Comparison of ENCODE assay signal across 16 cellular contexts in the genomic region with DNA sequence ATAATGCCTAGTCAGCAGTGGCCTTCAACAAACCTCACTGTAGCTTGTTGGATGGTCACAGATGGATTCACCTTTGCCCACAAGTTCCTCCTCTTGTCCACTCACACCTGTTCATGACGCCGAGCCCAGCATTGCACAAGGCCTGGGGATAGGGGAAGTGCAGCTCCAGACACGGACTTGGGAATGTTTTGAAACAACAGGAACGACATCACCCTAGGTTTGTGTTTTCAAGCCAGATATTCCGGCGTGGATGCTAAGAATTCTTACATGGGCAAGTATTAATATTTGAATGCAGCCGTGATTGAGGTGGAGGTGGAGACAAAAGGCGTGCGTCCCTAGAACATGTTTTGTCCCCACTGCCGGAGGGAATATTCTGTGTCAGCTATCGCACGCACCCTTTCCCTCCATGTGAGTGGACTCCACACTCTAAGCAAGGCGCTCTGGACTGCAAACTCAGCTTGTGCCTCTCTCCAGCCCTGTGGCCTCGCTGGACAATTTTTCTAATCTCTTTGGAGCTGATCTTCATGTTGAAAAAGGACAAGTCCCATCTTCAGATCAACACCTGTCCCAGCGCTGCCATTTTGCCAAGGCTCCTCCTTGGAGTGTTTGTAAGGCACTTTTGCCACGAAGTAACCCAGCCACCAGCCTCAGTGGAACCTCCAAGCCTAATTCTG. TPM values are rescaled to one million over a fixed set of nuclear protein-coding genes. Genes with fewer than 3 reads are reported as not detected.
DNase-seq lines count a peak whose midpoint lies in the region; ATAC-seq and TF ChIP-seq lines count a peak whose summit lies in the region.
"Had no signal": no experiment of that assay in that cellular context is flagged by ENCODE, and none has a peak within 500 bp of the region (broad histone marks: within the 10 kb centered on the region; RNA-seq: fewer than 3 reads in every experiment).

No MANE protein-coding gene starts in this region.

- H3K27ac ChIP-seq in esophagus muscularis mucosa (replicated peaks in 1 of 4): no peak overlapping the region

- H3K27me3 ChIP-seq in esophagus muscularis mucosa: no peaks in the 10 kb centered on the region
- H3K27me3 ChIP-seq: stomach had no signal

- H3K9me3 Mint-ChIP-seq in stimulated activated naive CD8-positive, alpha-beta T cell treated with anti-CD3 and anti-CD28 coated beads, Interleukin-15, Interleukin-2, amounts not matched to agents 100 ng/mL and 50 ng/mL, for 24 hours: no peaks in the 10 kb centered on the region
- H3K9me3 Mint-ChIP-seq in stimulated activated naive CD8-positive, alpha-beta T cell treated with anti-CD3 and anti-CD28 coated beads, Interleukin-15, amount 100 ng/mL, for 72 hours: no peaks in the 10 kb centered on the region
- H3K9me3 Mint-ChIP-seq in activated CD8-positive, alpha-beta T cell treated with anti-CD3 and anti-CD28 coated beads for 36 hours: no peaks in the 10 kb centered on the region
- H3K9me3 Mint-ChIP-seq in memory B cell: no peaks in the 10 kb centered on the region
- no peaks in the 10 kb centered on the region for H3K9me3 Mint-ChIP-seq in type B pancreatic cell
- H3K9me3 Mint-ChIP-seq: central memory CD8-positive, alpha-beta T cell had no signal

- H3K4me3 Mint-ChIP-seq in stimulated activated naive CD8-positive, alpha-beta T cell treated with anti-CD3 and anti-CD28 coated beads, Interleukin-15, Interleukin-2, amounts not matched to agents 100 ng/mL and 50 ng/mL, for 24 hours: peak overlapping the region; percentile 33
- no peak overlapping the region for H3K4me3 Mint-ChIP-seq in stimulated activated naive CD8-positive, alpha-beta T cell treated with anti-CD3 and anti-CD28 coated beads, Interleukin-15, amount 100 ng/mL, for 72 hours
- peak overlapping the region; percentile 13 for H3K4me3 Mint-ChIP-seq in activated CD8-positive, alpha-beta T cell treated with anti-CD3 and anti-CD28 coated beads for 36 hours
- H3K4me3 Mint-ChIP-seq in memory B cell: peak overlapping the region; percentile 14
- peak overlapping the region; percentile 63 for H3K4me3 Mint-ChIP-seq in type B pancreatic cell
- H3K4me3 Mint-ChIP-seq: central memory CD8-positive, alpha-beta T cell had no signal

- no peak for DNase-seq in stimulated activated naive CD8-positive, alpha-beta T cell treated with anti-CD3 and anti-CD28 coated beads, Interleukin-15, amount 100 ng/mL, for 72 hours
- DNase-seq in activated CD8-positive, alpha-beta T cell treated with anti-CD3 and anti-CD28 coated beads for 36 hours: no peak
- DNase-seq in memory B cell (ENCODE audit: low spot score in 2 of 2) (no peak), type B pancreatic cell (ENCODE audit: extremely low spot score, unreplicated experiment) (no peak), esophagus muscularis mucosa (ENCODE audit: extremely low spot score) (no peak)
- DNase-seq: activated gamma-delta T cell treated with Interleukin-2 at 50 U/mL for 16 hours; mesendoderm; NCI-H1092 treated with DMSO at 0.1 percent for 48 hours; NCI-H526; stimulated activated CD4-positive, alpha-beta T cell treated with anti-CD3 and anti-CD28 coated beads, Interleukin-4, amount 100 ng/mL, for 1 hour; stomach had no signal

- peak overlapping the region; percentile 29 for H3K27ac Mint-ChIP-seq in stimulated activated naive CD8-positive, alpha-beta T cell treated with anti-CD3 and anti-CD28 coated beads, Interleukin-15, Interleukin-2, amounts not matched to agents 100 ng/mL and 50 ng/mL, for 24 hours
- no peak overlapping the region for H3K27ac Mint-ChIP-seq in stimulated activated naive CD8-positive, alpha-beta T cell treated with anti-CD3 and anti-CD28 coated beads, Interleukin-15, amount 100 ng/mL, for 72 hours
- H3K27ac Mint-ChIP-seq in activated CD8-positive, alpha-beta T cell treated with anti-CD3 and anti-CD28 coated beads for 36 hours: peak overlapping the region; percentile 11
- H3K27ac Mint-ChIP-seq in memory B cell: no peak overlapping the region
- peak overlapping the region; percentile 88 for H3K27ac Mint-ChIP-seq in type B pancreatic cell

- TF ChIP-seq EP300 in esophagus muscularis mucosa (IDR thresholded peaks at IDR 0.05): no peak

- peaks cover 0 to 10% (median 2%) of the 10 kb centered on the region in 4 donors for H3K36me3 ChIP-seq in esophagus muscularis mucosa

- no peak for TF ChIP-seq POLR2A in esophagus muscularis mucosa (IDR thresholded peaks at IDR 0.05; ENCODE audit: low read depth)

- ATAC-seq in stimulated activated naive CD8-positive, alpha-beta T cell treated with anti-CD3 and anti-CD28 coated beads, Interleukin-15, amount 100 ng/mL, for 72 hours: no peak
- ATAC-seq in activated CD8-positive, alpha-beta T cell treated with anti-CD3 and anti-CD28 coated beads for 36 hours: no peak
- ATAC-seq in memory B cell (ENCODE audit: low read depth) (no peak), HG03565 (IDR thresholded peaks at IDR 0.05; ENCODE audit: unreplicated experiment) (no peak), GM18511 (IDR thresholded peaks at IDR 0.05; ENCODE audit: unreplicated experiment) (no peak)

- H3K36me3 Mint-ChIP-seq in stimulated activated naive CD8-positive, alpha-beta T cell treated with anti-CD3 and anti-CD28 coated beads, Interleukin-15, Interleukin-2, amounts not matched to agents 100 ng/mL and 50 ng/mL, for 24 hours (ENCODE audit: low read depth): peaks cover 16% of the 10 kb centered on the region
- H3K36me3 Mint-ChIP-seq in activated CD8-positive, alpha-beta T cell treated with anti-CD3 and anti-CD28 coated beads for 36 hours (ENCODE audit: low read depth): peaks cover 19% of the 10 kb centered on the region
- H3K36me3 Mint-ChIP-seq in memory B cell: peaks cover 3% of the 10 kb centered on the region
- peaks cover 14% of the 10 kb centered on the region for H3K36me3 Mint-ChIP-seq in type B pancreatic cell

- H3K4me1 Mint-ChIP-seq in stimulated activated naive CD8-positive, alpha-beta T cell treated with anti-CD3 and anti-CD28 coated beads, Interleukin-15, Interleukin-2, amounts not matched to agents 100 ng/mL and 50 ng/mL, for 24 hours (ENCODE audit: low read depth): peaks cover 44% of the 10 kb centered on the region
- peaks cover 70% of the 10 kb centered on the region for H3K4me1 Mint-ChIP-seq in stimulated activated naive CD8-positive, alpha-beta T cell treated with anti-CD3 and anti-CD28 coated beads, Interleukin-15, amount 100 ng/mL, for 72 hours
- H3K4me1 Mint-ChIP-seq in activated CD8-positive, alpha-beta T cell treated with anti-CD3 and anti-CD28 coated beads for 36 hours (ENCODE audit: low read depth): peaks cover 40% of the 10 kb centered on the region
- H3K4me1 Mint-ChIP-seq in memory B cell: peaks cover 24% of the 10 kb centered on the region
- peaks cover 34% of the 10 kb centered on the region for H3K4me1 Mint-ChIP-seq in type B pancreatic cell (ENCODE audit: unreplicated experiment)

- no peaks in the 10 kb centered on the region for H3K9me3 ChIP-seq in esophagus muscularis mucosa
- H3K9me3 ChIP-seq: stomach had no signal

- WGBS in esophagus muscularis mucosa: 88% methylated on average over 16 of the region's 16 CpGs

- intact Hi-C loops in activated CD8-positive, alpha-beta T cell treated with anti-CD3 and anti-CD28 coated beads for 36 hours (cut with micrococcal nuclease): no loop called here
- intact Hi-C loops in esophagus muscularis mucosa (cut with DNase I): no loop called here

- no peak for TF ChIP-seq CTCF in activated CD8-positive, alpha-beta T cell treated with anti-CD3 and anti-CD28 coated beads for 36 hours (IDR thresholded peaks at IDR 0.05)
- TF ChIP-seq CTCF in type B pancreatic cell (conservative IDR thresholded peaks at IDR 0.05) (no peak), esophagus muscularis mucosa (IDR thresholded peaks at IDR 0.05) (no peak)

- H3K4me1 ChIP-seq in esophagus muscularis mucosa: peaks cover 34 to 38% (median 36%) of the 10 kb centered on the region in 4 donors

- no peaks in the 10 kb centered on the region for H3K27me3 Mint-ChIP-seq in stimulated activated naive CD8-positive, alpha-beta T cell treated with anti-CD3 and anti-CD28 coated beads, Interleukin-15, Interleukin-2, amounts not matched to agents 100 ng/mL and 50 ng/mL, for 24 hours
- no peaks in the 10 kb centered on the region for H3K27me3 Mint-ChIP-seq in stimulated activated naive CD8-positive, alpha-beta T cell treated with anti-CD3 and anti-CD28 coated beads, Interleukin-15, amount 100 ng/mL, for 72 hours
- H3K27me3 Mint-ChIP-seq in activated CD8-positive, alpha-beta T cell treated with anti-CD3 and anti-CD28 coated beads for 36 hours: no peaks in the 10 kb centered on the region
- H3K27me3 Mint-ChIP-seq in memory B cell: peaks cover 4% of the 10 kb centered on the region
- no peaks in the 10 kb centered on the region for H3K27me3 Mint-ChIP-seq in type B pancreatic cell

- CTCF ChIA-PET in activated CD8-positive, alpha-beta T cell treated with anti-CD3 and anti-CD28 coated beads for 36 hours (lab: Charles Lee): interaction anchor here (0.9 to 1.9 kb wide), 8 partner anchors 7 to 170 kb away, joined by 3 to 12 read pairs (median 4); no protein-coding TSS in a partner anchor

- POLR2A ChIA-PET in activated CD8-positive, alpha-beta T cell treated with anti-CD3 and anti-CD28 coated beads for 36 hours (lab: Charles Lee): interaction anchor here (1.0 to 1.4 kb wide), 2 partner anchors 75 to 81 kb away, joined by 3 read pairs; no protein-coding TSS in a partner anchor

- H3K4me3 ChIP-seq in esophagus muscularis mucosa: no peak overlapping the region

RNA-seq across cellular contexts. Expression of gene BANP, which starts 2.0 kb away (rescaled TPM):
- 10 to 100 TPM; 32.1 to 36.1 TPM for total RNA-seq in activated CD8-positive, alpha-beta T cell treated with anti-CD3 and anti-CD28 coated beads for 36 hours
- total RNA-seq in type B pancreatic cell (ENCODE audit: low replicate concordance) (28.3 and 36.9 TPM in 2 replicates), esophagus muscularis mucosa (10 to 100 TPM; 18.9 to 33.6 (median 28.2) TPM)

RNA-seq across cellular contexts. Expression of gene CA5A, which starts 12.9 kb away (rescaled TPM):
- total RNA-seq in activated CD8-positive, alpha-beta T cell treated with anti-CD3 and anti-CD28 coated beads for 36 hours: not detected
- 0.70 TPM in 1 of 2 replicates, not detected in the other for total RNA-seq in type B pancreatic cell (ENCODE audit: low replicate concordance)
- not detected for total RNA-seq in esophagus muscularis mucosa
- total RNA-seq: H4, stomach had no signal

Comparison
In these comparisons a context has a peak if more than half of its experiments do, and no peak if none do; other contexts are left out.
1. H3K27ac Mint-ChIP-seq: peak in stimulated activated naive CD8-positive, alpha-beta T cell treated with anti-CD3 and anti-CD28 coated beads, Interleukin-15, Interleukin-2, amounts not matched to agents 100 ng/mL and 50 ng/mL, for 24 hours (single experiment), activated CD8-positive, alpha-beta T cell treated with anti-CD3 and anti-CD28 coated beads for 36 hours (single experiment) and type B pancreatic cell (single experiment); none in stimulated activated naive CD8-positive, alpha-beta T cell treated with anti-CD3 and anti-CD28 coated beads, Interleukin-15, amount 100 ng/mL, for 72 hours (0 of 2) and memory B cell (single experiment).
2. H3K4me3 Mint-ChIP-seq: peak in stimulated activated naive CD8-positive, alpha-beta T cell treated with anti-CD3 and anti-CD28 coated beads, Interleukin-15, Interleukin-2, amounts not matched to agents 100 ng/mL and 50 ng/mL, for 24 hours (single experiment), activated CD8-positive, alpha-beta T cell treated with anti-CD3 and anti-CD28 coated beads for 36 hours (single experiment), memory B cell (single experiment) and type B pancreatic cell (single experiment); none in stimulated activated naive CD8-positive, alpha-beta T cell treated with anti-CD3 and anti-CD28 coated beads, Interleukin-15, amount 100 ng/mL, for 72 hours (0 of 2).